Comparison of ENCODE assay signal across 9 cellular contexts in genomic region chr11:67438121-67438902, GRCh38.
DNase-seq lines count a peak whose midpoint lies in the region; ATAC-seq and TF ChIP-seq lines count a peak whose summit lies in the region.
"Had no signal": no experiment of that assay in that cellular context is flagged by ENCODE, and none has a peak within 500 bp of the region (broad histone marks: within the 10 kb centered on the region; RNA-seq: fewer than 3 reads in every experiment).

No MANE protein-coding gene starts in this region.

- no peaks in the 10 kb centered on the region for H3K9me3 Mint-ChIP-seq in effector memory CD8-positive, alpha-beta T cell

- peak; percentile 56 for ATAC-seq in effector memory CD8-positive, alpha-beta T cell (replicated peaks)
- no peak for ATAC-seq in GM18519 (IDR thresholded peaks at IDR 0.05; ENCODE audit: low FRiP score, unreplicated experiment)

- DNase-seq in GM20000 (ENCODE audit: low spot score) (peak; percentile 63), NCI-H1048 (lab: John Stamatoyannopoulos, UW) (no peak), NCI-H187 treated with DMSO at 0.1 percent for 48 hours (lab: John Stamatoyannopoulos, UW) (no peak), NCI-H526 (lab: John Stamatoyannopoulos, UW) (no peak)
- DNase-seq in activated CD4-positive, alpha-beta T cell treated with anti-CD3 and anti-CD28 coated beads, Interleukin-2, amount 50 U/mL, for 1 hour = peak; percentile 78
- peak; percentile 72 to 74 (median 73) for DNase-seq in effector memory CD8-positive, alpha-beta T cell
- DNase-seq in stimulated activated CD8-positive, alpha-beta memory T cell treated with anti-CD3 and anti-CD28 coated beads, Interleukin-12 subunit alpha, Interleukin-12 subunit beta, amount 100 ng/mL, for 1 hour (ENCODE audit: low read depth) = peak; percentile 49
- DNase-seq: NCI-H146 had no signal

- H3K4me3 Mint-ChIP-seq in effector memory CD8-positive, alpha-beta T cell = peak overlapping the region; percentile 98 to 99

- peaks cover 72% of the 10 kb centered on the region for H3K36me3 Mint-ChIP-seq in effector memory CD8-positive, alpha-beta T cell (ENCODE audit: insufficient read depth)

- no peaks in the 10 kb centered on the region for H3K27me3 Mint-ChIP-seq in effector memory CD8-positive, alpha-beta T cell

- no peak for TF ChIP-seq CTCF in GM20000 (IDR thresholded peaks at IDR 0.05; ENCODE audit: extremely low read depth, missing control alignments)

- peaks cover 57 to 71% of the 10 kb centered on the region in 2 donors for H3K4me1 Mint-ChIP-seq in effector memory CD8-positive, alpha-beta T cell (ENCODE audit: low read depth in 2 of 2)

- H3K27ac Mint-ChIP-seq in effector memory CD8-positive, alpha-beta T cell = peak overlapping the region; percentile 94 to 97

Comparison
In these comparisons a context has a peak if more than half of its experiments do, and no peak if none do; other contexts are left out.
1. DNase-seq: peak in GM20000 (single experiment), activated CD4-positive, alpha-beta T cell treated with anti-CD3 and anti-CD28 coated beads, Interleukin-2, amount 50 U/mL, for 1 hour (single experiment), effector memory CD8-positive, alpha-beta T cell (3 of 3) and stimulated activated CD8-positive, alpha-beta memory T cell treated with anti-CD3 and anti-CD28 coated beads, Interleukin-12 subunit alpha, Interleukin-12 subunit beta, amount 100 ng/mL, for 1 hour (single experiment); none in NCI-H1048 (single experiment), NCI-H187 treated with DMSO at 0.1 percent for 48 hours (single experiment) and NCI-H526 (0 of 2).